Comparison of ENCODE assay signal across 8 cellular contexts in the genomic region with DNA sequence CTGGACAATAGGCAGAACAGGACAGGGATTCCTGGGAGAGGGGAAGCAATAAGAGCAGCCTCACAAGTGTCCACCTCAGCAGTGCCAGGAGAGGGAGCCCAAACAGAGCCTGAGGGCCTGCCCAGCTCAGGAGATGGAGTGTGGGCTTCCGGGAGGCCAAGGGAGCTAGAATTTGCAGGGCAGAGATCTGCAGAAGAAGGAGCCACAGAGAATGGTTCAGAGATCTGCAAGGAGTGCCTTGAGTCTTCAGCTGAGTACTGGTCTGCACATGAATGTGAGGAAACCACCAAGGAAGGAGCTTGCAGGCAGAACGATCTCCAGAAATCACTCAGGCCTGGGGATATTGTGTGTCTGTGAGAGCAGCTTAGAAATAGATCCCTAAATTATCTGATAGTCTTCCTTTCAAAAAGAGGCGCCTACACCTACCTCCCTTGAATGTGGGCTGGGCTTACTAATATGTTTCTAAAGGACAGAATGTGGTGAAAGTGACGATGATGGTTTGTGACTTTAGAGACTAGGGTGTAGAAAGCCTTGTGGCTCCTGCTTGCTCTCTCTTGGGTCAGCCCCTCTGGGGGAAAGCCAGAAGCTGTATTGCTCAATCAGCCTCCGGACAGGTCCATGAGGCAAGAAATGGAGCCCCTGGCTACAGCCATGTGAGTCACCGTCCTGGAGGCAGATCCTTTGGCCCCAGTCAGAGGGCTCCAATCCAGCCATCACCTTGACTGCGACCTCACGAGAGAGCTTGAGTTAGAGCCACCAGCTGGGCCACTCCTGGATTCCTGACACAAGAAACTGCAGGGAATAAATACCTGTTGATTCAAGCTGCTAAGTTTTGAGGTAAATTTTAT. TPM values are rescaled to one million over a fixed set of nuclear protein-coding genes. Genes with fewer than 3 reads are reported as not detected.
DNase-seq lines count a peak whose midpoint lies in the region; ATAC-seq, FAIRE-seq and TF ChIP-seq lines count a peak whose summit lies in the region.

No MANE protein-coding gene starts in this region.

- H3K4me3 ChIP-seq in vagina: no peak overlapping the region

- no peaks in the 10 kb centered on the region for H3K9me3 ChIP-seq in vagina

- peak; percentile 82 for ATAC-seq in HG02885 (IDR thresholded peaks at IDR 0.05; ENCODE audit: poor library complexity, unreplicated experiment)

- TF ChIP-seq POLR2A in vagina (IDR thresholded peaks at IDR 0.05): no peak

- peak overlapping the region; percentile 30 for H3K27ac ChIP-seq in vagina

- H3K27me3 ChIP-seq in vagina: no peaks in the 10 kb centered on the region

- FAIRE-seq in RCC 7860 (lab: Jason Lieb, UNC): peak; percentile 29

- no peaks in the 10 kb centered on the region for H3K36me3 ChIP-seq in vagina

- intact Hi-C loops in vagina (cut with DNase I): no loop called here

- no peaks in the 10 kb centered on the region for H3K4me1 ChIP-seq in vagina

- peak; percentile 38 for DNase-seq in activated T-cell treated with anti-CD3 and anti-CD28 coated beads, Interleukin-2, amount 50 U/mL, for 1 hour
- no peak for DNase-seq in activated T-cell treated with anti-CD3 and anti-CD28 coated beads for 4 hours
- DNase-seq in RCC 7860 (ENCODE audit: low spot score): peak; percentile 69
- peak; percentile 33 for DNase-seq in cerebellum (ENCODE audit: low spot score)
- DNase-seq in medulla oblongata (ENCODE audit: extremely low spot score): peak; percentile 58
- DNase-seq in vagina (ENCODE audit: extremely low spot score in 2 of 2): peak in 1 of 2 donors; percentile 97
- DNase-seq in NCI-H1105 (lab: John Stamatoyannopoulos, UW): no peak

- TF ChIP-seq CTCF in vagina (IDR thresholded peaks at IDR 0.05): peak in 1 of 3 experiments; percentile 31

RNA-seq across cellular contexts. Expression of a gene that starts 7.6 kb away (rescaled TPM):
- total RNA-seq in cerebellum: 45.2 TPM
- total RNA-seq in vagina: 67.5 TPM

Comparison
In these comparisons a context has a peak if more than half of its experiments do, and no peak if none do; other contexts are left out.
1. DNase-seq: peak in activated T-cell treated with anti-CD3 and anti-CD28 coated beads, Interleukin-2, amount 50 U/mL, for 1 hour (single experiment), RCC 7860 (single experiment), cerebellum (single experiment) and medulla oblongata (single experiment); none in activated T-cell treated with anti-CD3 and anti-CD28 coated beads for 4 hours (single experiment) and NCI-H1105 (single experiment).